11 cellular contexts compared by ENCODE assay signal in genomic region chr19:16449330-16449961, GRCh38. TPM values are rescaled to one million over a fixed set of nuclear protein-coding genes. Genes with fewer than 3 reads are reported as not detected.
DNase-seq lines count a peak whose midpoint lies in the region; ATAC-seq and TF ChIP-seq lines count a peak whose summit lies in the region.
"Had no signal": no experiment of that assay in that cellular context is flagged by ENCODE, and none has a peak within 500 bp of the region (broad histone marks: within the 10 kb centered on the region; RNA-seq: fewer than 3 reads in every experiment).

No MANE protein-coding gene starts in this region.

- H3K27me3 ChIP-seq in heart right ventricle = no peaks in the 10 kb centered on the region

- H3K9me3 ChIP-seq in heart right ventricle = no peaks in the 10 kb centered on the region

- DNase-seq in ELR (ENCODE audit: low read depth) (peak; percentile 55), GM20000 (ENCODE audit: low spot score) (peak; percentile 56), MV-4-11 (lab: John Stamatoyannopoulos, UW) (peak; percentile 81), erythroblast (lab: John Stamatoyannopoulos, UW) (peak; percentile 53), NCI-H774 (lab: John Stamatoyannopoulos, UW) (no peak), NCI-H526 treated with DMSO at 0.1 percent for 48 hours (lab: John Stamatoyannopoulos, UW) (no peak), heart right ventricle (no peak), middle frontal gyrus (ENCODE audit: extremely low spot score, low spot score) (no peak)
- DNase-seq: SHP77 treated with DMSO at 0.1 percent for 48 hours had no signal

- no peak for TF ChIP-seq POLR2A in erythroblast (IDR thresholded peaks at IDR 0.05; ENCODE audit: low read length)

- ATAC-seq in heart right ventricle = no peak

- intact Hi-C loops in heart right ventricle (cut with DNase I) = no loop called here

- 85 to 86% methylated on average over 6 of the region's 6 CpGs for WGBS in heart right ventricle, 2 donors

- no peak overlapping the region for H3K4me3 ChIP-seq in heart right ventricle
- H3K4me3 ChIP-seq: skin epidermis had no signal

- no peaks in the 10 kb centered on the region for H3K36me3 ChIP-seq in heart right ventricle

- H3K27ac ChIP-seq in heart right ventricle = peak overlapping the region in 4 of 10 donors; percentile 40 to 89 (median 58)

- no peak for TF ChIP-seq CTCF in GM20000 (IDR thresholded peaks at IDR 0.05; ENCODE audit: extremely low read depth, missing control alignments)
- no peak for TF ChIP-seq CTCF in heart right ventricle (IDR thresholded peaks at IDR 0.05)

- H3K4me1 ChIP-seq in heart right ventricle = peaks cover 20 to 89% (median 72%) of the 10 kb centered on the region in 9 donors

RNA-seq across cellular contexts. Expression of gene EPS15L1, which starts 22.3 kb away (rescaled TPM):
- total RNA-seq in heart right ventricle = 10 to 100 TPM; 46.9 to 70.1 (median 57.4) TPM
- polyA plus RNA-seq in heart right ventricle = 10 to 100 TPM; 41.3 to 79.7 TPM

RNA-seq across cellular contexts. Expression of gene CALR3, which starts 46.5 kb away (rescaled TPM):
- total RNA-seq in heart right ventricle = under 1 TPM in 1 of 10 donors, not detected in 9; 0.22 TPM
- polyA plus RNA-seq in heart right ventricle = not detected
- total RNA-seq: endothelial cell of umbilical vein had no signal
- polyA plus RNA-seq: endothelial cell of umbilical vein had no signal

RNA-seq across cellular contexts. Expression of gene C19orf44, which starts 46.7 kb away (rescaled TPM):
- 1 to 10 TPM; 1.6 to 3.5 (median 2.9) TPM for total RNA-seq in heart right ventricle
- 1 to 10 TPM; 3.0 to 4.1 TPM for polyA plus RNA-seq in heart right ventricle

Comparison
In these comparisons a context has a peak if more than half of its experiments do, and no peak if none do; other contexts are left out.
1. DNase-seq: peak in ELR (single experiment), GM20000 (single experiment), MV-4-11 (single experiment) and erythroblast (2 of 2); none in NCI-H774 (single experiment), NCI-H526 treated with DMSO at 0.1 percent for 48 hours (single experiment), heart right ventricle (0 of 2) and middle frontal gyrus (single experiment).